14 cellular contexts compared by ENCODE assay signal in the genomic region with DNA sequence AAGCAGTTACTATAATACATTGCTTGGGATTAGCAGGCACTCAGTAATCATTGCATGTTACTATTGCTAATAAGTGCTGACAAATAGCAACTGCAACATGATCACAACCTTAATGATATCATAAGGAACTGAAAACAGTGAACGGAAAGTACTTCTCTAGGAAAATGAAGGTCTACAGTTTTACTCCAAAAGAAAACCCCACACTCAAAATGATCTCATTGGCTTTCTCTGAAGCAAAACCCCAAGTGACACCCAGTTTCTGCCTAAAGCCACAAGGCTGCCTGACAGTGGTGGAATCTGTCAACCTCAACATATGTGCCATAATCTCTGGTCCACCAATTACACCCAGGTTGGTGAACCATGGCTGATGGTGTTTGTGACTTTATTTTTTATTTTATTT.
DNase-seq lines count a peak whose midpoint lies in the region; ATAC-seq and TF ChIP-seq lines count a peak whose summit lies in the region.
"Had no signal": no experiment of that assay in that cellular context is flagged by ENCODE, and none has a peak within 500 bp of the region (broad histone marks: within the 10 kb centered on the region; RNA-seq: fewer than 3 reads in every experiment).

No MANE protein-coding gene starts in this region.

- no peak overlapping the region for H3K4me3 Mint-ChIP-seq in nephron progenitor cell

- peak overlapping the region; percentile 40; the same call in 1 of the 2 replicates for H3K4me2 ChIP-seq in DND-41 (ENCODE audit: insufficient read depth, low read length)

- H2AFZ ChIP-seq in DND-41 (ENCODE audit: low read depth, low read length) = no peak overlapping the region

- no peaks in the 10 kb centered on the region for H3K36me3 ChIP-seq in DND-41 (ENCODE audit: insufficient read depth, low read length)
- no peaks in the 10 kb centered on the region for H3K36me3 ChIP-seq in right lobe of liver
- no peaks in the 10 kb centered on the region for H3K36me3 ChIP-seq in Peyer's patch

- no peak overlapping the region; the same call in 1 of the 2 replicates for H3K9ac ChIP-seq in DND-41 (ENCODE audit: low read depth, low read length)

- in situ Hi-C loops in G401 (cut with HindIII; ENCODE audit: low sequenced_read_pairs) = no loop called here

- ATAC-seq in DND-41 (ENCODE audit: insufficient read depth, low read depth) (peak; percentile 71), GM19025 (IDR thresholded peaks at IDR 0.05; ENCODE audit: low read depth, unreplicated experiment) (peak; percentile 48), HG02852 (IDR thresholded peaks at IDR 0.05; ENCODE audit: unreplicated experiment) (peak; percentile 69), right lobe of liver (no peak)

- H3K79me2 ChIP-seq in DND-41 (ENCODE audit: insufficient read depth, low read length) = no peaks in the 10 kb centered on the region

- TF ChIP-seq CTCF in DND-41 (IDR thresholded peaks at IDR 0.05; ENCODE audit: borderline replicate concordance, extremely low read depth, low read length, poor library complexity, severe bottlenecking) = no peak
- no peak for TF ChIP-seq CTCF in nephron progenitor cell (IDR thresholded peaks at IDR 0.05)
- TF ChIP-seq CTCF in right lobe of liver (IDR thresholded peaks at IDR 0.05) = no peak
- TF ChIP-seq CTCF in Peyer's patch (IDR thresholded peaks at IDR 0.05) = no peak

- H3K27me3 Mint-ChIP-seq in nephron progenitor cell (ENCODE audit: low read depth, poor library complexity) = no peaks in the 10 kb centered on the region

- TF ChIP-seq POLR2A in right lobe of liver (IDR thresholded peaks at IDR 0.05) (no peak), Peyer's patch (IDR thresholded peaks at IDR 0.05) (no peak)

- intact Hi-C loops in right lobe of liver (cut with DNase I) = no loop called here

- DNase-seq in DND-41 = peak; percentile 51
- peak; percentile 85 for DNase-seq in MV-4-11 (lab: John Stamatoyannopoulos, UW)
- no peak for DNase-seq in nephron progenitor cell
- DNase-seq in right lobe of liver = no peak
- no peak for DNase-seq in G401 (ENCODE audit: low spot score)
- DNase-seq in Peyer's patch = no peak
- DNase-seq: activated CD8-positive, alpha-beta memory T cell treated with anti-CD3 and anti-CD28 coated beads, Interleukin-2, amount 50 U/mL, for 48 hours; DMS79; HCEC 1CT; NCI-H446; occipital lobe had no signal

- H3K4me1 Mint-ChIP-seq in nephron progenitor cell = no peaks in the 10 kb centered on the region

- H3K36me3 Mint-ChIP-seq in nephron progenitor cell (ENCODE audit: low read depth) = no peaks in the 10 kb centered on the region

- no peaks in the 10 kb centered on the region for H4K20me1 ChIP-seq in DND-41 (ENCODE audit: insufficient read depth, low read length)

- 30% methylated on average over 1 of the region's 1 CpG for WGBS in right lobe of liver (ENCODE audit: insufficient coverage, low coverage, low lambda C conversion rate, missing lambda C conversion rate)

- no peak overlapping the region for H3K4me3 ChIP-seq in DND-41 (ENCODE audit: low read depth in 1 of 2, low read length in 2 of 2)
- no peak overlapping the region for H3K4me3 ChIP-seq in right lobe of liver
- H3K4me3 ChIP-seq in Peyer's patch = no peak overlapping the region

- H3K27ac ChIP-seq in DND-41 (ENCODE audit: low read length) = peak overlapping the region; percentile 66
- H3K27ac ChIP-seq in right lobe of liver = no peak overlapping the region
- no peak overlapping the region for H3K27ac ChIP-seq in Peyer's patch
- H3K27ac ChIP-seq: RWPE1 had no signal

- H3K27me3 ChIP-seq in DND-41 (ENCODE audit: insufficient read depth, low read length, poor library complexity) (no peaks in the 10 kb centered on the region), right lobe of liver (no peaks in the 10 kb centered on the region), Peyer's patch (no peaks in the 10 kb centered on the region)

- H3K4me1 ChIP-seq in DND-41 (ENCODE audit: insufficient read depth, low read length) (peaks cover 47% of the 10 kb centered on the region), right lobe of liver (no peaks in the 10 kb centered on the region), Peyer's patch (no peaks in the 10 kb centered on the region)

- no peaks in the 10 kb centered on the region for H3K9me3 Mint-ChIP-seq in nephron progenitor cell

- H3K9me3 ChIP-seq in DND-41 (ENCODE audit: insufficient read depth, low read length, severe bottlenecking) (no peaks in the 10 kb centered on the region), right lobe of liver (no peaks in the 10 kb centered on the region), Peyer's patch (no peaks in the 10 kb centered on the region)

- no peak overlapping the region for H3K27ac Mint-ChIP-seq in nephron progenitor cell

Comparison
In these comparisons a context has a peak if more than half of its experiments do, and no peak if none do; other contexts are left out.
1. ATAC-seq: peak in DND-41 (single experiment), GM19025 (single experiment) and HG02852 (single experiment); none in right lobe of liver (0 of 4).
2. DNase-seq: peak in DND-41 (single experiment) and MV-4-11 (single experiment); none in nephron progenitor cell (single experiment), right lobe of liver (0 of 3), G401 (single experiment) and Peyer's patch (0 of 3).